1 cellular context compared by ENCODE assay signal in the genomic region with DNA sequence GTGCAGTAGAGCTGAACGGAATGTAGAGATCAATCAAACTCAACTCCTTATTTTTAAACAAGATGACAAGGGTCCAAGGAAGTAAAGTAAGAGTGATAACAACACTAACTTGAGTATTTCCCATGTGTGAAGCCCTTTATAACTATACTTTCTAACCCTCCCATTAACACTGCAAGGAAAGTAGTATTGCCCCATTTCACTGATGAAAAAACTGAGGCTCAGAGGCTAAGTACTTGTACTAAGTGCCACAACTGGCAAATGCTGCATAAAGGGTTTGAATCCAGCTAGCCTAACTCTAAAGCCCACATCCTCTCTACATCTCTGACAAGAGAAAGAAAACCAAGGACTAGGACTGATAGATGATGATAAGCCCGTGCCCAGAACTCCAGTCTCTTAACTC.
TF ChIP-seq lines count a peak whose summit lies in the region.

No MANE protein-coding gene starts in this region.

TF ChIP-seq in K562, 482 proteins besides CTCF, POLR2A, EP300 and RAD21:
- TF ChIP-seq RBM25 (IDR thresholded peaks at IDR 0.05; ENCODE audit: low read depth, low read length, severe bottlenecking) = peak; percentile 62
- no peak for TF ChIP-seq SMAD4 (CRISPR knock-in tag; conservative IDR thresholded peaks at IDR 0.05)
